1 cellular context compared by ENCODE assay signal in the genomic region with DNA sequence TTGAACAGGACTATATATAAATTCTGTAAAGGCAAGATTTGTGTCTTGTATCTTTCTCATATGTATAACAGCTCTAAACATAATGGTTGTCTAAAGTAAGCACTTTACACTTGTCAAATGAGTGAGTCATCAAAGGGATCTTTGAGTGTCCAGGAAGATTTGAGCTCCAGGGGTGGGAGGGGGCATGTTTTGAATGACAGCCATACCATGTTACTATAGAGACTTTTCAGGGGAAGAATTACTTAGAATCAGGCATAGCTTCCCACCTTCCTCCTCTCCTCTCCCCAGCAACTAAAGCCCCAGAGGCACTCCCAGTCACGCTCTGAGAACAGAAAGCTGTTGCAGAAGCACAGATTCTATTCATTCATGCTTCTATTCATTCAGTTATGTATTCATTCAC.
TF ChIP-seq lines count a peak whose summit lies in the region.

No MANE protein-coding gene starts in this region.

TF ChIP-seq in K562, 482 proteins besides CTCF, POLR2A, EP300 and RAD21 (continued from another document):
- TF ChIP-seq HIVEP1 (CRISPR knock-in tag; IDR thresholded peaks at IDR 0.05) (no peak), MAFG (tag; conservative IDR thresholded peaks at IDR 0.05) (no peak), RUNX1 (IDR thresholded peaks at IDR 0.05; ENCODE audit: low read depth) (no peak), ADNP (tag; IDR thresholded peaks at IDR 0.05) (no peak), ZNF184 (CRISPR knock-in tag; IDR thresholded peaks at IDR 0.05) (no peak), HDAC2 (IDR thresholded peaks at IDR 0.05) (no peak)
- TF ChIP-seq, protein P1, sequence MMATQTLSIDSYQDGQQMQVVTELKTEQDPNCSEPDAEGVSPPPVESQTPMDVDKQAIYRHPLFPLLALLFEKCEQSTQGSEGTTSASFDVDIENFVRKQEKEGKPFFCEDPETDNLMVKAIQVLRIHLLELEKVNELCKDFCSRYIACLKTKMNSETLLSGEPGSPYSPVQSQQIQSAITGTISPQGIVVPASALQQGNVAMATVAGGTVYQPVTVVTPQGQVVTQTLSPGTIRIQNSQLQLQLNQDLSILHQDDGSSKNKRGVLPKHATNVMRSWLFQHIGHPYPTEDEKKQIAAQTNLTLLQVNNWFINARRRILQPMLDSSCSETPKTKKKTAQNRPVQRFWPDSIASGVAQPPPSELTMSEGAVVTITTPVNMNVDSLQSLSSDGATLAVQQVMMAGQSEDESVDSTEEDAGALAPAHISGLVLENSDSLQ (IDR thresholded peaks at IDR 0.05) = peak; percentile 66
- TF ChIP-seq, protein P2, sequence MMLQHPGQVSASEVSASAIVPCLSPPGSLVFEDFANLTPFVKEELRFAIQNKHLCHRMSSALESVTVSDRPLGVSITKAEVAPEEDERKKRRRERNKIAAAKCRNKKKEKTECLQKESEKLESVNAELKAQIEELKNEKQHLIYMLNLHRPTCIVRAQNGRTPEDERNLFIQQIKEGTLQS (IDR thresholded peaks at IDR 0.05) = 0 out of 2 replicates have a peak, but pooled peaks have one; percentile 13
- TF ChIP-seq, protein P2 (CRISPR knock-in tag; conservative IDR thresholded peaks at IDR 0.05) = no peak
- TF ChIP-seq, protein P3, sequence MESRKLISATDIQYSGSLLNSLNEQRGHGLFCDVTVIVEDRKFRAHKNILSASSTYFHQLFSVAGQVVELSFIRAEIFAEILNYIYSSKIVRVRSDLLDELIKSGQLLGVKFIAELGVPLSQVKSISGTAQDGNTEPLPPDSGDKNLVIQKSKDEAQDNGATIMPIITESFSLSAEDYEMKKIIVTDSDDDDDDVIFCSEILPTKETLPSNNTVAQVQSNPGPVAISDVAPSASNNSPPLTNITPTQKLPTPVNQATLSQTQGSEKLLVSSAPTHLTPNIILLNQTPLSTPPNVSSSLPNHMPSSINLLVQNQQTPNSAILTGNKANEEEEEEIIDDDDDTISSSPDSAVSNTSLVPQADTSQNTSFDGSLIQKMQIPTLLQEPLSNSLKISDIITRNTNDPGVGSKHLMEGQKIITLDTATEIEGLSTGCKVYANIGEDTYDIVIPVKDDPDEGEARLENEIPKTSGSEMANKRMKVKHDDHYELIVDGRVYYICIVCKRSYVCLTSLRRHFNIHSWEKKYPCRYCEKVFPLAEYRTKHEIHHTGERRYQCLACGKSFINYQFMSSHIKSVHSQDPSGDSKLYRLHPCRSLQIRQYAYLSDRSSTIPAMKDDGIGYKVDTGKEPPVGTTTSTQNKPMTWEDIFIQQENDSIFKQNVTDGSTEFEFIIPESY (CRISPR knock-in tag; IDR thresholded peaks at IDR 0.05) = no peak
- TF ChIP-seq, protein P4, sequence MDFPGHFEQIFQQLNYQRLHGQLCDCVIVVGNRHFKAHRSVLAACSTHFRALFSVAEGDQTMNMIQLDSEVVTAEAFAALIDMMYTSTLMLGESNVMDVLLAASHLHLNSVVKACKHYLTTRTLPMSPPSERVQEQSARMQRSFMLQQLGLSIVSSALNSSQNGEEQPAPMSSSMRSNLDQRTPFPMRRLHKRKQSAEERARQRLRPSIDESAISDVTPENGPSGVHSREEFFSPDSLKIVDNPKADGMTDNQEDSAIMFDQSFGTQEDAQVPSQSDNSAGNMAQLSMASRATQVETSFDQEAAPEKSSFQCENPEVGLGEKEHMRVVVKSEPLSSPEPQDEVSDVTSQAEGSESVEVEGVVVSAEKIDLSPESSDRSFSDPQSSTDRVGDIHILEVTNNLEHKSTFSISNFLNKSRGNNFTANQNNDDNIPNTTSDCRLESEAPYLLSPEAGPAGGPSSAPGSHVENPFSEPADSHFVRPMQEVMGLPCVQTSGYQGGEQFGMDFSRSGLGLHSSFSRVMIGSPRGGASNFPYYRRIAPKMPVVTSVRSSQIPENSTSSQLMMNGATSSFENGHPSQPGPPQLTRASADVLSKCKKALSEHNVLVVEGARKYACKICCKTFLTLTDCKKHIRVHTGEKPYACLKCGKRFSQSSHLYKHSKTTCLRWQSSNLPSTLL (IDR thresholded peaks at IDR 0.05) = no peak
